Comparison of ENCODE assay signal across 22 cellular contexts in the genomic region with DNA sequence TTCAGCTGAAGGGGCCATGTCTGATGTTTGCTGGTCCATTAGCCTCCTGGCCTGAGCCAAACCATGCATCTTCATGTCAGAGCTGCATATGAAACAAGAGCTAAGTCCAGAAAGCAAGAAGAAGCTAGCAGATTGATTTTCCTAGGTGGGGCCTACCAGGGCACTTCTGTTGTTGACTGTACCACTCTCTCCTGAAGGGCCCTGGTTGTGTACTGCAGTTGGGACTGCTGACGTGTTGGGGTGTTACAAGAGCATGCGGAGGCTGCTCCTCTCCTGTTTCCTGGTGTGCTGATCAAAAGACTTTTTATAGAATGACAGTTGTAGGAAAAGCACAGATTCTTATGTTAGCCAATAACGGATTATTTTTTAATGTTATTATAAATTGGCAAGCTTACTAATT.
"Had no signal": no experiment of that assay in that cellular context is flagged by ENCODE, and none has a peak within 500 bp of the region (broad histone marks: within the 10 kb centered on the region; RNA-seq: fewer than 3 reads in every experiment).

No MANE protein-coding gene starts in this region.

- ATAC-seq: activated naive CD4-positive, alpha-beta T cell treated with anti-CD3 and anti-CD28 coated beads, Interleukin-2, amount 50 U/mL, for 72 hours; activated naive CD8-positive, alpha-beta T cell treated with anti-CD3 and anti-CD28 coated beads, Interleukin-2, amount 50 U/mL, for 24 hours; activated T-cell treated with anti-CD3 and anti-CD28 coated beads, Interleukin-2, amount 50 U/mL, for 4 hours; T-cell had no signal

- DNase-seq: activated B cell treated with CpG ODN at 0.5 μM for 24 hours; activated CD4-positive, alpha-beta T cell treated with anti-CD3 and anti-CD28 coated beads for 1 hour; activated CD4-positive, alpha-beta T cell treated with anti-CD3 and anti-CD28 coated beads, Interleukin-2, amount 10 ng/mL, durations not matched to agents 24 days and 14 days; activated CD4-positive, alpha-beta T cell treated with anti-CD3 and anti-CD28 coated beads, Interleukin-2, amount 50 U/mL, for 48 hours; activated CD8-positive, alpha-beta memory T cell treated with anti-CD3 and anti-CD28 coated beads for 24 hours; activated effector memory CD4-positive, alpha-beta T cell treated with anti-CD3 and anti-CD28 coated beads, Interleukin-2, amount 50 U/mL, for 16 hours; activated naive CD4-positive, alpha-beta T cell treated with Interleukin-2 at 50 U/mL for 16 hours; activated naive CD8-positive, alpha-beta T cell treated with anti-CD3 and anti-CD28 coated beads, Interleukin-2, amount 50 U/mL, for 24 hours; activated T-cell treated with anti-CD3 and anti-CD28 coated beads, Interleukin-2, amount 50 U/mL, for 4 hours; amniotic stem cell; brain microvascular endothelial cell; cerebellar nuclear complex; Kasumi-1; KBM-7; NCI-H2081 treated with DMSO at 0.1 percent for 48 hours; NCI-H524 treated with DMSO at 0.1 percent for 48 hours; NCI-H748 treated with DMSO at 0.1 percent for 48 hours; T-cell; T-helper 2 cell; T1000 had no signal

- H3K27me3 Mint-ChIP-seq: activated B cell treated with CpG ODN at 0.5 μM for 24 hours; activated CD4-positive, alpha-beta T cell treated with anti-CD3 and anti-CD28 coated beads, Interleukin-2, amount 10 ng/mL, durations not matched to agents 24 days and 14 days; activated naive CD8-positive, alpha-beta T cell treated with anti-CD3 and anti-CD28 coated beads, Interleukin-2, amount 50 U/mL, for 24 hours; T-cell had no signal

- H3K9me3 Mint-ChIP-seq: activated B cell treated with CpG ODN at 0.5 μM for 24 hours; activated CD4-positive, alpha-beta T cell treated with anti-CD3 and anti-CD28 coated beads, Interleukin-2, amount 10 ng/mL, durations not matched to agents 24 days and 14 days; activated naive CD4-positive, alpha-beta T cell treated with anti-CD3 and anti-CD28 coated beads, Interleukin-2, amount 50 U/mL, for 72 hours; activated naive CD8-positive, alpha-beta T cell treated with anti-CD3 and anti-CD28 coated beads, Interleukin-2, amount 50 U/mL, for 24 hours; activated T-cell treated with anti-CD3 and anti-CD28 coated beads, Interleukin-2, amount 50 U/mL, for 4 hours; T-cell had no signal

- H3K27ac Mint-ChIP-seq: activated B cell treated with CpG ODN at 0.5 μM for 24 hours; activated CD4-positive, alpha-beta T cell treated with anti-CD3 and anti-CD28 coated beads, Interleukin-2, amount 10 ng/mL, durations not matched to agents 24 days and 14 days; activated naive CD8-positive, alpha-beta T cell treated with anti-CD3 and anti-CD28 coated beads, Interleukin-2, amount 50 U/mL, for 24 hours; T-cell had no signal

- H3K4me3 Mint-ChIP-seq: activated B cell treated with CpG ODN at 0.5 μM for 24 hours; activated CD4-positive, alpha-beta T cell treated with anti-CD3 and anti-CD28 coated beads, Interleukin-2, amount 10 ng/mL, durations not matched to agents 24 days and 14 days; activated naive CD8-positive, alpha-beta T cell treated with anti-CD3 and anti-CD28 coated beads, Interleukin-2, amount 50 U/mL, for 24 hours; activated T-cell treated with anti-CD3 and anti-CD28 coated beads, Interleukin-2, amount 50 U/mL, for 4 hours; T-cell had no signal

- H3K27ac ChIP-seq: brain microvascular endothelial cell, SK-N-MC had no signal

- H3K36me3 Mint-ChIP-seq: activated naive CD4-positive, alpha-beta T cell treated with anti-CD3 and anti-CD28 coated beads, Interleukin-2, amount 50 U/mL, for 72 hours; T-cell had no signal
